ENCODE assay signal across 8 cellular contexts in the genomic region with DNA sequence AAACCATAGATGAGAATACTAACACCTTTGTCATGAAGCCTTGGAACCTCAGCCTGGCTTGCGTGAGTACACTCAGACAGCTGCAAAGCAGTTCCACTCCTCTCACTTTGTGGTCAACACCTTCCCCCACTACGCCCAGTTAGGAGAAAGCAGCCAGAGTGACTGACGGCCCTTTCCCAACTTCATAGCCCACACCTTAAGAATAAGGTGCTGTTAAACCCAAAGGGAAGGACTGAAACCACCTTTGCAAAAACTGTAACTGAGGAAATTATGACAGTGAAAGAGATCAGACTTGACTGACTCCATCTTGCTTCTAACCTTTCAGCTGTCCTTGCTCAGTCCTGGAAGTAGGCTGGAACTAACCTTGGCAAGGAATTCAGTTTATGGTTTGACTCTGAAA. TPM values are rescaled to one million over a fixed set of nuclear protein-coding genes. Genes with fewer than 3 reads are reported as not detected.
DNase-seq lines count a peak whose midpoint lies in the region; ATAC-seq, FAIRE-seq and TF ChIP-seq lines count a peak whose summit lies in the region.

No MANE protein-coding gene starts in this region.

- peaks cover 18% of the 10 kb centered on the region for H3K9me3 Mint-ChIP-seq in glutamatergic neuron (ENCODE audit: unreplicated experiment)

- H3K9me2 ChIP-seq in MM.1S (replicated peaks; ENCODE audit: insufficient read depth, low read length): no peaks in the 10 kb centered on the region

- H3K27me3 ChIP-seq in MM.1S (replicated peaks; ENCODE audit: insufficient read depth, low read length) (no peaks in the 10 kb centered on the region), keratinocyte (ENCODE audit: control insufficient read depth, extremely low read depth, insufficient read depth, low read length) (no peaks in the 10 kb centered on the region), HAP-1 (ENCODE audit: low read depth) (no peaks in the 10 kb centered on the region)

- H3K36me3 ChIP-seq in MM.1S (replicated peaks; ENCODE audit: insufficient read depth, low read length) (no peaks in the 10 kb centered on the region), keratinocyte (ENCODE audit: control insufficient read depth in 2 of 2, extremely low read depth in 1 of 2, insufficient read depth in 2 of 2, low read length in 2 of 2) (peaks cover 0 to 1% of the 10 kb centered on the region in 2 experiments), HAP-1 (replicated peaks) (no peaks in the 10 kb centered on the region)

- no peak overlapping the region for H3K4me2 ChIP-seq in MM.1S (ENCODE audit: low read depth, low read length)
- no peak overlapping the region for H3K4me2 ChIP-seq in keratinocyte (ENCODE audit: control insufficient read depth, extremely low read depth, insufficient read depth, low read depth, low read length)

- no peak overlapping the region for H3K4me3 ChIP-seq in MM.1S (ENCODE audit: low read length)
- H3K4me3 ChIP-seq in keratinocyte (ENCODE audit: control insufficient read depth in 2 of 3, extremely low read depth in 1 of 3, insufficient read depth in 2 of 3, low read depth in 1 of 3, low read length in 3 of 3): no peak overlapping the region
- no peak overlapping the region for H3K4me3 ChIP-seq in lower leg skin (ENCODE audit: low read depth, poor library complexity, severe bottlenecking)
- H3K4me3 ChIP-seq in HAP-1: no peak overlapping the region

- H3K9me1 ChIP-seq in keratinocyte (ENCODE audit: control insufficient read depth, extremely low read depth, insufficient read depth, low read length): no peaks in the 10 kb centered on the region

- no peak overlapping the region for H3K9ac ChIP-seq in MM.1S (ENCODE audit: low read length)
- H3K9ac ChIP-seq in keratinocyte (ENCODE audit: control insufficient read depth, extremely low read depth, insufficient read depth, low read length): no peak overlapping the region

- in situ Hi-C loops in HAP-1 (cut with MboI; ENCODE audit: low sequenced_read_pairs): loop anchor here (25.0 kb wide), 1 partner anchor 109 kb away; no protein-coding TSS in a partner anchor

- no peak overlapping the region for H3K27ac ChIP-seq in MM.1S (ENCODE audit: low read length)
- H3K27ac ChIP-seq in keratinocyte (ENCODE audit: control insufficient read depth, insufficient read depth, low read length): no peak overlapping the region

- H3F3A ChIP-seq in MM.1S (ENCODE audit: insufficient read depth, low read length): no peaks in the 10 kb centered on the region

- intact Hi-C loops in lower leg skin (cut with DNase I; ENCODE audit: low total_unique reads): no loop called here

- DNase-seq in GM18507 (ENCODE audit: extremely low spot score, insufficient read length, low read depth) (no peak), MM.1S (peak; percentile 24), keratinocyte (ENCODE audit: low read depth, low spot score) (no peak), SKM-1 (lab: John Stamatoyannopoulos, UW; ENCODE audit: unreplicated experiment) (no peak), glutamatergic neuron (no peak), lower leg skin (ENCODE audit: low spot score in 2 of 2) (no peak), HAP-1 (ENCODE audit: low spot score in 2 of 2) (no peak)

- H3K27me3 Mint-ChIP-seq in glutamatergic neuron (ENCODE audit: unreplicated experiment): peaks cover 2% of the 10 kb centered on the region

- H3K4me1 Mint-ChIP-seq in glutamatergic neuron (ENCODE audit: low read depth, unreplicated experiment): peaks cover 2% of the 10 kb centered on the region

- H3K4me1 ChIP-seq in MM.1S (ENCODE audit: low read length) (peaks cover 11% of the 10 kb centered on the region; the same call in 1 of the 2 replicates), keratinocyte (ENCODE audit: control insufficient read depth, extremely low read depth, insufficient read depth, low read length) (no peaks in the 10 kb centered on the region), HAP-1 (no peaks in the 10 kb centered on the region)

- H4K20me1 ChIP-seq in MM.1S (ENCODE audit: insufficient read depth, low read length): peaks cover 24% of the 10 kb centered on the region
- no peaks in the 10 kb centered on the region for H4K20me1 ChIP-seq in keratinocyte (ENCODE audit: control insufficient read depth, extremely low read depth, insufficient read depth, low read length)

- TF ChIP-seq POLR2A in lower leg skin (IDR thresholded peaks at IDR 0.05): no peak

- peaks cover 100% of the 10 kb centered on the region for H3K79me2 ChIP-seq in MM.1S (ENCODE audit: low read length)
- H3K79me2 ChIP-seq in keratinocyte (ENCODE audit: control insufficient read depth, insufficient read depth, low read length): peaks cover 98% of the 10 kb centered on the region

- H2AFZ ChIP-seq in MM.1S (ENCODE audit: low read length) (no peak overlapping the region), keratinocyte (ENCODE audit: control insufficient read depth, low read length) (no peak overlapping the region)

- 60 to 76% methylated on average over 3 of the region's 3 CpGs for WGBS in lower leg skin, 2 donors

- FAIRE-seq in GM18507 (lab: Jason Lieb, UNC) (peak; percentile 97), keratinocyte (lab: Jason Lieb, UNC) (peak; percentile 20)

- TF ChIP-seq CTCF in MM.1S (IDR thresholded peaks at IDR 0.05; ENCODE audit: low read length): no peak
- TF ChIP-seq CTCF in keratinocyte (optimal IDR thresholded peaks at IDR 0.05 in 1 of 3, IDR thresholded peaks at IDR 0.05 in 1 of 3, conservative IDR thresholded peaks at IDR 0.05 in 1 of 3; ENCODE audit: extremely low read depth in 1 of 3, insufficient read depth in 2 of 3, low read length in 3 of 3): no peak
- TF ChIP-seq CTCF in glutamatergic neuron (IDR thresholded peaks at IDR 0.05; ENCODE audit: partially characterized antibody, unreplicated experiment): no peak
- TF ChIP-seq CTCF in lower leg skin (IDR thresholded peaks at IDR 0.05): no peak

- no peak overlapping the region for H3K27ac Mint-ChIP-seq in glutamatergic neuron (ENCODE audit: unreplicated experiment)

- H3K9me3 ChIP-seq in MM.1S (replicated peaks; ENCODE audit: insufficient read depth, low read length) (no peaks in the 10 kb centered on the region), keratinocyte (ENCODE audit: control insufficient read depth, low read depth, low read length) (peaks cover 7% of the 10 kb centered on the region), HAP-1 (peaks cover 19% of the 10 kb centered on the region)

- peak; percentile 89 for ATAC-seq in GM21423 (IDR thresholded peaks at IDR 0.05; ENCODE audit: unreplicated experiment)

- H3K4me3 Mint-ChIP-seq in glutamatergic neuron (ENCODE audit: unreplicated experiment): no peak overlapping the region

- peaks cover 28% of the 10 kb centered on the region for H3K36me3 Mint-ChIP-seq in glutamatergic neuron (ENCODE audit: unreplicated experiment)

- dilution Hi-C loops in keratinocyte (cut with MboI; ENCODE audit: extremely low pct_ligation_motif_present, low sequenced_read_pairs): no loop called here

RNA-seq across cellular contexts. Expression of a gene that starts 13.7 kb away (rescaled TPM):
- 32.5 to 55.7 TPM (median 34.7 TPM) in 3 replicates for polyA plus RNA-seq in keratinocyte
- polyA plus RNA-seq in keratinocyte (2011; ENCODE audit: low read depth): 29.2 TPM
- 18.7 and 44.9 TPM in 2 replicates for polyA plus RNA-seq in keratinocyte (2011; cell fraction: cytosol; rRNA removed)
- 65.9 and 74.2 TPM in 2 replicates for polyA plus RNA-seq in keratinocyte (2011; cell fraction: nucleus; rRNA removed)
- 32.8 and 34.2 TPM in 2 replicates for polyA plus RNA-seq in keratinocyte (2012; ENCODE audit: low replicate concordance)
- polyA minus RNA-seq in keratinocyte: 27.6 to 43.9 TPM (median 31.4 TPM) in 3 replicates
- polyA minus RNA-seq in keratinocyte (2011; cell fraction: cytosol; rRNA and poly(A)+ RNA removed): 30.5 TPM
- 30.0 and 68.9 TPM in 2 replicates for polyA minus RNA-seq in keratinocyte (2011; cell fraction: nucleus; rRNA and poly(A)+ RNA removed)
- total RNA-seq in glutamatergic neuron (ENCODE audit: unreplicated experiment) (45.7 TPM), lower leg skin (100 to 1,000 TPM in 1 of 4 donors, 10 to 100 TPM in 3; 37.6 to 129 (median 66.1) TPM)
